Comparison of ENCODE assay signal across 3 cellular contexts in the genomic region with DNA sequence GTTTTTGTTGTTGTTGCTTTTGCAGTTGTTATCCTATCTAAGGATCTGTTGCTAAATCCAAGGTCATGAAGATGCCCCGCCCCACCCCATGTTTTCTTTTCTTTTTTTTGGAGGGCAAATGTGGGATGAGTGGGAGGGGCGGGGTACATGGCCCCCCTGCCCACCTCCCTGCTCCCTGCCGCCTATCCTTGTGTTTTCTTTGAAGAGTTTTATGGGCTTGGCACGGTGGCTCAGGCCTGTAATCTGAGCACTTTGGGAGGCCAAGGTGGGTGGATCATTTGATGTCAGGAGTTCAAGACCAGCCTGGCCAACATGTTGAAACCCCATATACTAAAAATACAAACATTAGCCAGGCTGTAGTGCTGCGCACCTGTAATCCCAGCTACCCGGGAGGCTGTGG.
"Had no signal": no experiment of that assay in that cellular context is flagged by ENCODE, and none has a peak within 500 bp of the region (broad histone marks: within the 10 kb centered on the region; RNA-seq: fewer than 3 reads in every experiment).

No MANE protein-coding gene starts in this region.

- DNase-seq: GDM1, GF-D8 had no signal

- H3K4me3 ChIP-seq: GM12878 had no signal
